Comparison of ENCODE assay signal across 19 cellular contexts in genomic region chr18:48127546-48128105, GRCh38.
A peak's percentile ranks its signal among the peaks of the same experiment; 100 is the strongest.
DNase-seq lines count a peak whose midpoint lies in the region; TF ChIP-seq lines count a peak whose summit lies in the region.
"Had no signal": no experiment of that assay in that cellular context is flagged by ENCODE, and none has a peak within 500 bp of the region (broad histone marks: within the 10 kb centered on the region; RNA-seq: fewer than 3 reads in every experiment).

No MANE protein-coding gene starts in this region.

- TF ChIP-seq POLR2A in ovary (IDR thresholded peaks at IDR 0.05): no peak

- H3K36me3 Mint-ChIP-seq in endothelial cell (ENCODE audit: low read depth, unreplicated experiment): no peaks in the 10 kb centered on the region
- H3K36me3 Mint-ChIP-seq: CD4-positive, alpha-beta memory T cell had no signal

- H3K27me3 ChIP-seq in left ventricle myocardium inferior (ENCODE audit: low read depth) (no peaks in the 10 kb centered on the region), ovary (no peaks in the 10 kb centered on the region)

- H3K9me3 Mint-ChIP-seq in endothelial cell (ENCODE audit: unreplicated experiment): no peaks in the 10 kb centered on the region
- H3K9me3 Mint-ChIP-seq: GM23338, HFFc6 had no signal

- WGBS in ovary, 3 donors: 50 to 51% (median 50%) methylated on average over 15 of the region's 15 CpGs

- H3K27me3 Mint-ChIP-seq in endothelial cell (ENCODE audit: unreplicated experiment): peaks cover 4% of the 10 kb centered on the region

- peaks cover 14% of the 10 kb centered on the region for H3K4me1 Mint-ChIP-seq in endothelial cell (ENCODE audit: unreplicated experiment)
- H3K4me1 Mint-ChIP-seq: CD4-positive, alpha-beta memory T cell had no signal

- peak; percentile 14 for DNase-seq in cardiac septum (ENCODE audit: low spot score)
- no peak for DNase-seq in left ventricle myocardium inferior
- DNase-seq in mesenteric fat pad (ENCODE audit: low spot score): peak; percentile 62
- peak in 3 of 5 donors; percentile 48 to 72 (median 61) for DNase-seq in ovary
- DNase-seq in LoVo (ENCODE audit: low spot score): no peak
- DNase-seq in endothelial cell (ENCODE audit: low spot score): no peak
- no peak for DNase-seq in anterior cingulate cortex (lab: John Stamatoyannopoulos, UW)
- DNase-seq: 8988T; C1 segment of cervical spinal cord; Calu3; CD4-positive, alpha-beta memory T cell; COR-L47; DMS53; DMS79 treated with DMSO at 0.1 percent for 48 hours; GF-D8; HFFc6 had no signal

- no peak overlapping the region for H3K27ac Mint-ChIP-seq in endothelial cell (ENCODE audit: unreplicated experiment)
- H3K27ac Mint-ChIP-seq: GM23338, HFFc6 had no signal

- H3K36me3 ChIP-seq in left ventricle myocardium inferior (no peaks in the 10 kb centered on the region), ovary (no peaks in the 10 kb centered on the region)
- H3K36me3 ChIP-seq: HAP-1 had no signal

- peaks cover 6% of the 10 kb centered on the region for H3K4me1 ChIP-seq in left ventricle myocardium inferior
- H3K4me1 ChIP-seq in ovary (ENCODE audit: insufficient read depth): peaks cover 9% of the 10 kb centered on the region
- H3K4me1 ChIP-seq: A549, HAP-1 had no signal

- no peak overlapping the region for H3K4me3 Mint-ChIP-seq in endothelial cell (ENCODE audit: unreplicated experiment)
- H3K4me3 Mint-ChIP-seq: CD4-positive, alpha-beta memory T cell; GM23338; HFFc6 had no signal

- intact Hi-C loops in cardiac septum (cut with DNase I): no loop called here
- intact Hi-C loops in left ventricle myocardium inferior (cut with micrococcal nuclease): no loop called here
- intact Hi-C loops in ovary (cut with DNase I): loop anchor here in 1 of 4 donors (5.0 kb wide), 1 partner anchor 40 kb away; no protein-coding TSS in a partner anchor

- H3K4me3 ChIP-seq in left ventricle myocardium inferior (no peak overlapping the region), ovary (no peak overlapping the region)
- H3K4me3 ChIP-seq: A549, GM23338, HAP-1 had no signal

- H3K27ac ChIP-seq in left ventricle myocardium inferior (replicated peaks): no peak overlapping the region
- peak overlapping the region in 1 of 2 donors; percentile 41 for H3K27ac ChIP-seq in ovary
- H3K27ac ChIP-seq: A549 had no signal

- TF ChIP-seq EP300 in ovary (IDR thresholded peaks at IDR 0.05): no peak

- TF ChIP-seq CTCF in left ventricle myocardium inferior (IDR thresholded peaks at IDR 0.05; ENCODE audit: borderline replicate concordance): no peak
- no peak for TF ChIP-seq CTCF in ovary (IDR thresholded peaks at IDR 0.05)
- no peak for TF ChIP-seq CTCF in endothelial cell (IDR thresholded peaks at IDR 0.05; ENCODE audit: unreplicated experiment)

- H3K9me3 ChIP-seq in left ventricle myocardium inferior (replicated peaks) (no peaks in the 10 kb centered on the region), ovary (no peaks in the 10 kb centered on the region)
- H3K9me3 ChIP-seq: A549, HAP-1 had no signal

Comparison
In these comparisons a context has a peak if more than half of its experiments do, and no peak if none do; other contexts are left out.
1. DNase-seq: peak in cardiac septum (single experiment), mesenteric fat pad (single experiment) and ovary (3 of 5); none in left ventricle myocardium inferior (single experiment), LoVo (single experiment), endothelial cell (single experiment) and anterior cingulate cortex (0 of 58).